ENCODE assay signal across 20 cellular contexts in the genomic region with DNA sequence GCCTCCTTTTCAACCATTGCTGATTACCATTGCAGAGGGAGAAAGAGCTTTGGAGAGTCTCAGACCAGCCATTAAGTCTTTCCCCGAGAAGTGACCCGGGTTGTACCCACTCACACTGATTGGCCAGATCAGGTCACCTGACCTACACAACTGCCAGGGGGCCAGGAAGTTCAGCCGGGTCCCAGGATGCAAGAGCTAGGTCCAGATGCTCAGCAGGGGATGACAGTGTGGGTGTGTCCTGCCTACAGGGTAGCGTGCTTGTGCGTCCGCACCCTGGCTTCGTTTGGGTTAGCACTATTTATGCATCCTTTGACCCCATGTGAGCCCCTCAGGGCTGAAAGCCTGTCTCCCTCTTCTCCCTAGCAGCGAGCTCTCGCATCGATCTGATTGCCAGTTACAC.
"Had no signal": no experiment of that assay in that cellular context is flagged by ENCODE, and none has a peak within 500 bp of the region (broad histone marks: within the 10 kb centered on the region; RNA-seq: fewer than 3 reads in every experiment).

No MANE protein-coding gene starts in this region.

- H3K4me1 ChIP-seq: ascending aorta, esophagus squamous epithelium, right atrium auricular region had no signal

- H3K4me3 ChIP-seq: ascending aorta, esophagus squamous epithelium, hepatocyte, right atrium auricular region, smooth muscle cell, thoracic aorta had no signal

- H3K79me2 ChIP-seq: hepatocyte had no signal

- H3K4me3 Mint-ChIP-seq: activated naive CD4-positive, alpha-beta T cell treated with anti-CD3 and anti-CD28 coated beads, Interleukin-2, amount 50 U/mL, for 24 hours; nephron; stimulated activated memory B cell treated with anti-CD40 and anti-IgM and Interleukin-4, amounts not matched to agents 10 μg/mL and 1 μg/mL and 100 μg/mL, for 72 hours; T-cell had no signal

- ATAC-seq: stimulated activated memory B cell treated with anti-CD40 and anti-IgM and Interleukin-4, amounts not matched to agents 10 μg/mL and 1 μg/mL and 100 μg/mL, for 72 hours; T-cell had no signal

- H3K9me3 ChIP-seq: ascending aorta, esophagus squamous epithelium, right atrium auricular region, thoracic aorta had no signal

- H3K4me1 Mint-ChIP-seq: activated naive CD4-positive, alpha-beta T cell treated with anti-CD3 and anti-CD28 coated beads, Interleukin-2, amount 50 U/mL, for 24 hours; stimulated activated memory B cell treated with anti-CD40 and anti-IgM and Interleukin-4, amounts not matched to agents 10 μg/mL and 1 μg/mL and 100 μg/mL, for 72 hours; T-cell had no signal

- DNase-seq: activated CD4-positive, CD25-positive, alpha-beta regulatory T cell treated with anti-CD3 and anti-CD28 coated beads, Interleukin-2, amount 50 U/mL, for 72 hours; activated gamma-delta T cell; activated T-cell treated with anti-CD3 and anti-CD28 coated beads, Interleukin-2, amount 50 U/mL, for 48 hours; cortex of kidney; effector CD8-positive, alpha-beta T cell; esophagus squamous epithelium; left colon; midbrain; nucleus accumbens; stimulated activated CD4-positive, alpha-beta T cell treated with anti-CD3 and anti-CD28 coated beads, Interleukin-4, amount 100 ng/mL, for 4 hours; T-cell; T-helper 9 cell had no signal

- H3K27me3 ChIP-seq: ascending aorta, hepatocyte, right atrium auricular region had no signal

- H3K27ac ChIP-seq: ascending aorta, esophagus squamous epithelium, hepatocyte, right atrium auricular region, thoracic aorta had no signal

- H3K9me3 Mint-ChIP-seq: activated naive CD4-positive, alpha-beta T cell treated with anti-CD3 and anti-CD28 coated beads, Interleukin-2, amount 50 U/mL, for 24 hours; nephron; T-cell had no signal

- H2AFZ ChIP-seq: hepatocyte had no signal

- H3K27ac Mint-ChIP-seq: activated naive CD4-positive, alpha-beta T cell treated with anti-CD3 and anti-CD28 coated beads, Interleukin-2, amount 50 U/mL, for 24 hours; stimulated activated memory B cell treated with anti-CD40 and anti-IgM and Interleukin-4, amounts not matched to agents 10 μg/mL and 1 μg/mL and 100 μg/mL, for 72 hours; T-cell had no signal

- H3K4me2 ChIP-seq: hepatocyte, smooth muscle cell had no signal

- H3K36me3 Mint-ChIP-seq: activated naive CD4-positive, alpha-beta T cell treated with anti-CD3 and anti-CD28 coated beads, Interleukin-2, amount 50 U/mL, for 24 hours; stimulated activated memory B cell treated with anti-CD40 and anti-IgM and Interleukin-4, amounts not matched to agents 10 μg/mL and 1 μg/mL and 100 μg/mL, for 72 hours; T-cell had no signal

- H3K36me3 ChIP-seq: ascending aorta, esophagus squamous epithelium, right atrium auricular region, thoracic aorta had no signal
